In the genomic region with DNA sequence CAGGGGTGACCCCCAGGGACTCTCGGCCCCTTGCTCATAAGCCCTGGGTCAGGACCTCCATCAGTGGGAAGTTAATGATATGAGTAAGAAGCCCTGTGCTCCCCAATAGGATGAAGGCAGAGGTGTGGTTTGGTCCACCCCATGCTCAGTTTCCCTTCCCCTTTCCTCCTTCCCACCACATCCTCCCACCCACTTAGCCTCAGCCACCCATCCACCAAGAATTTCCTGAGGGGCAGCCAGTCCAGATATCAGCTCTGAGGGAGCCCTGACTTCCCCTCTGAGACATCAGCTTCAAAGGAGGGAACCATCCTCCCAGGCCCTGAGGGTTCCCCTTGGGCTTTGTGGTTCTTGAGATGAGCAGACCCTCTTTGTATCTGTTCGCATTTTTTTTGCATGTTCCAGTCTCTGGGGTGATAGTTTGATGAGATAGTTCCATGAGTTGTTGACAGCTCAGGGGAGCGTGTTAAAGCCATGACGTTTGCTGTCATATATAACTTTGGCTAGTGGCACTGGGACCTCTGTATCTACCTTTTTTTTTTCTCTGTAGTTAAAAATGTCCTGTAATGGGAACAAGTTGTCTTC, we compare ENCODE assay signal across 8 cellular contexts.
DNase-seq lines count a peak whose midpoint lies in the region; ATAC-seq, FAIRE-seq and TF ChIP-seq lines count a peak whose summit lies in the region.

No MANE protein-coding gene starts in this region.

- FAIRE-seq in frontal cortex (lab: Jason Lieb, UNC) = no peak

- peaks cover 8% of the 10 kb centered on the region for H3K4me1 ChIP-seq in mucosa of descending colon (ENCODE audit: low read depth)

- POLR2A ChIA-PET in T-cell (lab: Charles Lee) = no interaction called here

- H3K4me1 Mint-ChIP-seq in T-cell = peaks cover 42 to 63% (median 50%) of the 10 kb centered on the region in 3 donors
- H3K4me1 Mint-ChIP-seq in glutamatergic neuron (ENCODE audit: low read depth, unreplicated experiment) = no peaks in the 10 kb centered on the region

- peak; percentile 69 for DNase-seq in activated naive CD4-positive, alpha-beta T cell treated with Interleukin-2 at 50 U/mL for 16 hours
- no peak for DNase-seq in activated naive CD4-positive, alpha-beta T cell (lab: John Stamatoyannopoulos, UW)
- DNase-seq in T-cell (peak in 1 of 34 experiments; percentile 22), mucosa of descending colon (no peak), NCI-H446 (lab: John Stamatoyannopoulos, UW) (no peak), frontal cortex (ENCODE audit: low spot score in 2 of 2) (no peak), glutamatergic neuron (no peak)

- CTCF ChIA-PET in T-cell (lab: Charles Lee) = interaction anchor here in 1 of 2 donors (0.7 kb wide), 1 partner anchor 74 kb away, joined by 3 read pairs; no protein-coding TSS in a partner anchor

- TF ChIP-seq CTCF in mucosa of descending colon (IDR thresholded peaks at IDR 0.05) (no peak), glutamatergic neuron (IDR thresholded peaks at IDR 0.05; ENCODE audit: partially characterized antibody, unreplicated experiment) (no peak)

- no peaks in the 10 kb centered on the region for H3K27me3 Mint-ChIP-seq in T-cell
- H3K27me3 Mint-ChIP-seq in glutamatergic neuron (ENCODE audit: unreplicated experiment) = peaks cover 2% of the 10 kb centered on the region

- no peak overlapping the region for H3K4me3 Mint-ChIP-seq in T-cell
- H3K4me3 Mint-ChIP-seq in glutamatergic neuron (ENCODE audit: unreplicated experiment) = no peak overlapping the region

- ATAC-seq in HG02938 (IDR thresholded peaks at IDR 0.05; ENCODE audit: unreplicated experiment) (peak; percentile 77), T-cell (replicated peaks in 1 of 4) (peak in 2 of 4 experiments; percentile 17 to 31), mucosa of descending colon (peak; percentile 14)

- H3K9me3 ChIP-seq in mucosa of descending colon = no peaks in the 10 kb centered on the region

- H3K9me3 Mint-ChIP-seq in T-cell = no peaks in the 10 kb centered on the region
- no peaks in the 10 kb centered on the region for H3K9me3 Mint-ChIP-seq in glutamatergic neuron (ENCODE audit: unreplicated experiment)

- intact Hi-C loops in mucosa of descending colon (cut with DNase I, micrococcal nuclease) = no loop called here

- no peaks in the 10 kb centered on the region for H3K36me3 ChIP-seq in mucosa of descending colon (ENCODE audit: low read depth)

- no peak overlapping the region for H3K4me3 ChIP-seq in mucosa of descending colon

- H3K27ac Mint-ChIP-seq in T-cell (peak overlapping the region; percentile 77 to 86), glutamatergic neuron (ENCODE audit: unreplicated experiment) (no peak overlapping the region)

- H3K36me3 Mint-ChIP-seq in T-cell (peaks cover 65% of the 10 kb centered on the region), glutamatergic neuron (ENCODE audit: unreplicated experiment) (no peaks in the 10 kb centered on the region)
